ENCODE assay signal across 1 cellular context in genomic region chr11:33736148-33736809, GRCh38.
TF ChIP-seq lines count a peak whose summit lies in the region.

A gene with protein sequence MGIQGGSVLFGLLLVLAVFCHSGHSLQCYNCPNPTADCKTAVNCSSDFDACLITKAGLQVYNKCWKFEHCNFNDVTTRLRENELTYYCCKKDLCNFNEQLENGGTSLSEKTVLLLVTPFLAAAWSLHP (minus strand): TSS chr11:33736423. CDS start chr11:33722445, 13,978 bp downstream.

TF ChIP-seq in K562, 482 proteins besides CTCF, POLR2A, EP300 and RAD21 (continued from another document and continues in another):
- TF ChIP-seq SNAPC5 (CRISPR knock-in tag; IDR thresholded peaks at IDR 0.05) (no peak), ZNF134 (CRISPR knock-in tag; conservative IDR thresholded peaks at IDR 0.05) (no peak), ZNF282 (CRISPR knock-in tag; IDR thresholded peaks at IDR 0.05) (no peak), CSDE1 (IDR thresholded peaks at IDR 0.05) (no peak), JUN (IDR thresholded peaks at IDR 0.05; ENCODE audit: borderline replicate concordance, low read depth, low read length) (no peak), JUN (CRISPR knock-in tag; IDR thresholded peaks at IDR 0.05; ENCODE audit: borderline replicate concordance) (no peak), KAT7 (CRISPR knock-in tag; IDR thresholded peaks at IDR 0.05; ENCODE audit: borderline replicate concordance) (no peak), FOXJ3 (CRISPR knock-in tag; IDR thresholded peaks at IDR 0.05) (no peak), RHOXF2B (CRISPR knock-in tag; conservative IDR thresholded peaks at IDR 0.05) (no peak), MYBL2 (IDR thresholded peaks at IDR 0.05; ENCODE audit: low read depth) (no peak), MYBL2 (CRISPR knock-in tag; IDR thresholded peaks at IDR 0.05; ENCODE audit: borderline replicate concordance) (no peak), C11orf30 (IDR thresholded peaks at IDR 0.05; ENCODE audit: low read depth) (no peak), ARHGAP35 (IDR thresholded peaks at IDR 0.05; ENCODE audit: partially characterized antibody) (no peak), ZC3H4 (CRISPR knock-in tag; IDR thresholded peaks at IDR 0.05; ENCODE audit: borderline replicate concordance) (no peak), POLR2G (IDR thresholded peaks at IDR 0.05; ENCODE audit: low read depth, low read length) (peak; percentile 92), RFX5 (IDR thresholded peaks at IDR 0.05; ENCODE audit: low read depth, low read length) (no peak), RBM25 (IDR thresholded peaks at IDR 0.05; ENCODE audit: low read depth, low read length, severe bottlenecking) (no peak), ZNF239 (CRISPR knock-in tag; IDR thresholded peaks at IDR 0.05) (no peak), NFIC (IDR thresholded peaks at IDR 0.05) (no peak), NONO (IDR thresholded peaks at IDR 0.05; ENCODE audit: low read depth in 2 of 2, low read length in 1 of 2) (no peak), BRCA1 (IDR thresholded peaks at IDR 0.05) (no peak), BRCA1 (CRISPR knock-in tag; IDR thresholded peaks at IDR 0.05) (no peak), RCOR1 (IDR thresholded peaks at IDR 0.05; ENCODE audit: borderline replicate concordance in 1 of 2, low read depth in 2 of 2, low read length in 2 of 2) (peak in 1 of 2 experiments; percentile 47; a peak in 1 of 4 replicates), ZNF165 (CRISPR knock-in tag; IDR thresholded peaks at IDR 0.05; ENCODE audit: borderline replicate concordance) (no peak), ZNF780A (CRISPR knock-in tag; IDR thresholded peaks at IDR 0.05) (no peak), MCM2 (IDR thresholded peaks at IDR 0.05; ENCODE audit: low read depth) (no peak), ZNF644 (tag; IDR thresholded peaks at IDR 0.05; ENCODE audit: low read depth) (no peak), ZNF12 (CRISPR knock-in tag; IDR thresholded peaks at IDR 0.05) (no peak), HLTF (IDR thresholded peaks at IDR 0.05) (no peak), SRSF3 (IDR thresholded peaks at IDR 0.05; ENCODE audit: insufficient read depth, low read length) (no peak), KAT8 (IDR thresholded peaks at IDR 0.05; ENCODE audit: low read depth) (no peak), IRF2 (CRISPR knock-in tag; IDR thresholded peaks at IDR 0.05) (no peak), RBM15 (IDR thresholded peaks at IDR 0.05; ENCODE audit: insufficient read depth, low read length) (no peak), POLR2H (tag; IDR thresholded peaks at IDR 0.05; ENCODE audit: low read depth) (peak; percentile 57; the same call in 1 of the 2 replicates), PML (IDR thresholded peaks at IDR 0.05; ENCODE audit: low read length) (peak; percentile 36; the same call in 1 of the 2 replicates), ZNF263 (CRISPR knock-in tag; IDR thresholded peaks at IDR 0.05; ENCODE audit: borderline replicate concordance) (no peak), ZNF121 (CRISPR knock-in tag; conservative IDR thresholded peaks at IDR 0.05) (no peak), CEBPG (CRISPR knock-in tag; IDR thresholded peaks at IDR 0.05) (no peak), CEBPG (tag; conservative IDR thresholded peaks at IDR 0.05 in 1 of 2, IDR thresholded peaks at IDR 0.05 in 1 of 2) (no peak), ZNF280B (CRISPR knock-in tag; IDR thresholded peaks at IDR 0.05) (no peak), ZNF436 (CRISPR knock-in tag; IDR thresholded peaks at IDR 0.05) (no peak), VEZF1 (CRISPR knock-in tag; IDR thresholded peaks at IDR 0.05) (peak; percentile 69), KLF6 (CRISPR knock-in tag; IDR thresholded peaks at IDR 0.05; ENCODE audit: borderline replicate concordance) (no peak), HOMEZ (CRISPR knock-in tag; IDR thresholded peaks at IDR 0.05) (no peak), PURB (CRISPR knock-in tag; IDR thresholded peaks at IDR 0.05; ENCODE audit: low read depth) (no peak), SMAD2 (IDR thresholded peaks at IDR 0.05; ENCODE audit: low read depth, low read length) (no peak), ZNF639 (CRISPR knock-in tag; conservative IDR thresholded peaks at IDR 0.05 in 1 of 2, IDR thresholded peaks at IDR 0.05 in 1 of 2) (no peak), ZFP36 (IDR thresholded peaks at IDR 0.05; ENCODE audit: low read depth, low read length, partially characterized antibody) (no peak), TBP (optimal IDR thresholded peaks at IDR 0.05; ENCODE audit: low read depth, low read length) (peak; percentile 61), BCOR (IDR thresholded peaks at IDR 0.05) (no peak), TAF1 (IDR thresholded peaks at IDR 0.05; ENCODE audit: control insufficient read depth, extremely low read depth, insufficient read depth, low read length, severe bottlenecking) (peak; percentile 79), ZNF253 (CRISPR knock-in tag; conservative IDR thresholded peaks at IDR 0.05) (no peak), XRCC3 (IDR thresholded peaks at IDR 0.05) (no peak), KDM1A (IDR thresholded peaks at IDR 0.05) (no peak), ZEB2 (IDR thresholded peaks at IDR 0.05) (peak; percentile 76; the same call in 1 of the 2 replicates)
- TF ChIP-seq, protein P1, sequence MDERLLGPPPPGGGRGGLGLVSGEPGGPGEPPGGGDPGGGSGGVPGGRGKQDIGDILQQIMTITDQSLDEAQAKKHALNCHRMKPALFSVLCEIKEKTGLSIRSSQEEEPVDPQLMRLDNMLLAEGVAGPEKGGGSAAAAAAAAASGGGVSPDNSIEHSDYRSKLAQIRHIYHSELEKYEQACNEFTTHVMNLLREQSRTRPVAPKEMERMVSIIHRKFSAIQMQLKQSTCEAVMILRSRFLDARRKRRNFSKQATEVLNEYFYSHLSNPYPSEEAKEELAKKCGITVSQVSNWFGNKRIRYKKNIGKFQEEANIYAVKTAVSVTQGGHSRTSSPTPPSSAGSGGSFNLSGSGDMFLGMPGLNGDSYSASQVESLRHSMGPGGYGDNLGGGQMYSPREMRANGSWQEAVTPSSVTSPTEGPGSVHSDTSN (CRISPR knock-in tag; IDR thresholded peaks at IDR 0.05; ENCODE audit: low read depth) = no peak
- TF ChIP-seq, protein P1 (tag; conservative IDR thresholded peaks at IDR 0.05; ENCODE audit: low read depth) = no peak
- TF ChIP-seq, protein P2, sequence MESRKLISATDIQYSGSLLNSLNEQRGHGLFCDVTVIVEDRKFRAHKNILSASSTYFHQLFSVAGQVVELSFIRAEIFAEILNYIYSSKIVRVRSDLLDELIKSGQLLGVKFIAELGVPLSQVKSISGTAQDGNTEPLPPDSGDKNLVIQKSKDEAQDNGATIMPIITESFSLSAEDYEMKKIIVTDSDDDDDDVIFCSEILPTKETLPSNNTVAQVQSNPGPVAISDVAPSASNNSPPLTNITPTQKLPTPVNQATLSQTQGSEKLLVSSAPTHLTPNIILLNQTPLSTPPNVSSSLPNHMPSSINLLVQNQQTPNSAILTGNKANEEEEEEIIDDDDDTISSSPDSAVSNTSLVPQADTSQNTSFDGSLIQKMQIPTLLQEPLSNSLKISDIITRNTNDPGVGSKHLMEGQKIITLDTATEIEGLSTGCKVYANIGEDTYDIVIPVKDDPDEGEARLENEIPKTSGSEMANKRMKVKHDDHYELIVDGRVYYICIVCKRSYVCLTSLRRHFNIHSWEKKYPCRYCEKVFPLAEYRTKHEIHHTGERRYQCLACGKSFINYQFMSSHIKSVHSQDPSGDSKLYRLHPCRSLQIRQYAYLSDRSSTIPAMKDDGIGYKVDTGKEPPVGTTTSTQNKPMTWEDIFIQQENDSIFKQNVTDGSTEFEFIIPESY (CRISPR knock-in tag; IDR thresholded peaks at IDR 0.05) = no peak
- TF ChIP-seq, protein P3, sequence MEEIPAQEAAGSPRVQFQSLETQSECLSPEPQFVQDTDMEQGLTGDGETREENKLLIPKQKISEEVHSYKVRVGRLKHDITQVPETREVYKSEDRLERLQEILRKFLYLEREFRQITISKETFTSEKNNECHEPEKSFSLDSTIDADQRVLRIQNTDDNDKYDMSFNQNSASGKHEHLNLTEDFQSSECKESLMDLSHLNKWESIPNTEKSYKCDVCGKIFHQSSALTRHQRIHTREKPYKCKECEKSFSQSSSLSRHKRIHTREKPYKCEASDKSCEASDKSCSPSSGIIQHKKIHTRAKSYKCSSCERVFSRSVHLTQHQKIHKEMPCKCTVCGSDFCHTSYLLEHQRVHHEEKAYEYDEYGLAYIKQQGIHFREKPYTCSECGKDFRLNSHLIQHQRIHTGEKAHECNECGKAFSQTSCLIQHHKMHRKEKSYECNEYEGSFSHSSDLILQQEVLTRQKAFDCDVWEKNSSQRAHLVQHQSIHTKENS (CRISPR knock-in tag; IDR thresholded peaks at IDR 0.05) = no peak
- TF ChIP-seq, protein P4, sequence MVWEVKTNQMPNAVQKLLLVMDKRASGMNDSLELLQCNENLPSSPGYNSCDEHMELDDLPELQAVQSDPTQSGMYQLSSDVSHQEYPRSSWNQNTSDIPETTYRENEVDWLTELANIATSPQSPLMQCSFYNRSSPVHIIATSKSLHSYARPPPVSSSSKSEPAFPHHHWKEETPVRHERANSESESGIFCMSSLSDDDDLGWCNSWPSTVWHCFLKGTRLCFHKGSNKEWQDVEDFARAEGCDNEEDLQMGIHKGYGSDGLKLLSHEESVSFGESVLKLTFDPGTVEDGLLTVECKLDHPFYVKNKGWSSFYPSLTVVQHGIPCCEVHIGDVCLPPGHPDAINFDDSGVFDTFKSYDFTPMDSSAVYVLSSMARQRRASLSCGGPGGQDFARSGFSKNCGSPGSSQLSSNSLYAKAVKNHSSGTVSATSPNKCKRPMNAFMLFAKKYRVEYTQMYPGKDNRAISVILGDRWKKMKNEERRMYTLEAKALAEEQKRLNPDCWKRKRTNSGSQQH (CRISPR knock-in tag; IDR thresholded peaks at IDR 0.05) = no peak
- TF ChIP-seq, protein P5, sequence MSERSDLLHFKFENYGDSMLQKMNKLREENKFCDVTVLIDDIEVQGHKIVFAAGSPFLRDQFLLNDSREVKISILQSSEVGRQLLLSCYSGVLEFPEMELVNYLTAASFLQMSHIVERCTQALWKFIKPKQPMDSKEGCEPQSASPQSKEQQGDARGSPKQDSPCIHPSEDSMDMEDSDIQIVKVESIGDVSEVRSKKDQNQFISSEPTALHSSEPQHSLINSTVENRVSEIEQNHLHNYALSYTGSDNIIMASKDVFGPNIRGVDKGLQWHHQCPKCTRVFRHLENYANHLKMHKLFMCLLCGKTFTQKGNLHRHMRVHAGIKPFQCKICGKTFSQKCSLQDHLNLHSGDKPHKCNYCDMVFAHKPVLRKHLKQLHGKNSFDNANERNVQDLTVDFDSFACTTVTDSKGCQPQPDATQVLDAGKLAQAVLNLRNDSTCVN (CRISPR knock-in tag; IDR thresholded peaks at IDR 0.05) = no peak
